ENCODE assay signal across 9 cellular contexts in the genomic region with DNA sequence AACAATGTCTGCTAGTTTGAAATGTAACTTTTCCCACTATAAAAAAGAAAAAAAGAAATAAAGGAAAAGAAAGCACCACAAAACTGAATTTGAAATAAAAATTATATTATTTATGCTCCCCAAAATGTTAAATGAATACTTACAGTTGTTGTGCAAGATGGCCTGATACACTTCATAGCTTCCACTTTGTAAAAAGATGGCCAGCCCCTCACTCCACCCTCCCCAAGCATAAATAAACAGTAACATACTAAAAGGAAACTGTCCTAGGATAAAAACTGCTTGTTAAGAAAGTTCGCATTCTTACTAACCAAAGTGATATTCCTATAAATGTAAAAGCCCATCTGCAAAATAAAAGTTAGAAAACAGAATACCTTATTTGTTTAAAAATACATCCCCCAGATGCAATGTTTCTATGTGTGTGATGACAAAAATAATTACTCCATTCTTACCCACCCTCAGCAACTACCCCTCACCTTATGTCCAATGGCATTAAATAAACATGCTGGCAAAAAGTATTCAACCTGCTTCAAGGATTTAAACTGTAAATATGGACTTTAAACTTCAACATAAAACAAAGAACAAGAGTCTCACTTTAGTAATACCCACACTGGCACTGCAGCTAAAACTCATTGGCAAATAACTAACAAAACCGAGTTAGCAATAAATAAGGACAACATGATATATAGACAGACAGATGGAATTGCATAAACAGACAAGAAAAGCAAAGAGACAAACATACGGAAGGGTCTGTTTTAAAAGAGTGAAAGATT. TPM values are rescaled to one million over a fixed set of nuclear protein-coding genes. Genes with fewer than 3 reads are reported as not detected.
DNase-seq lines count a peak whose midpoint lies in the region; ATAC-seq, FAIRE-seq and TF ChIP-seq lines count a peak whose summit lies in the region.
"Had no signal": no experiment of that assay in that cellular context is flagged by ENCODE, and none has a peak within 500 bp of the region (broad histone marks: within the 10 kb centered on the region; RNA-seq: fewer than 3 reads in every experiment).

No MANE protein-coding gene starts in this region.

- H3K4me1 ChIP-seq in A549, result peaks cover 9% of the 10 kb centered on the region; the same call in 2 of the 3 replicates

- peaks cover 14 to 16% of the 10 kb centered on the region in 2 donors for H3K4me1 Mint-ChIP-seq in natural killer cell treated with Interleukin-12 subunit alpha and Interleukin-12 subunit beta and Interleukin-15 and Interleukin-18, amount 100 ng/mL, for 72 hours (ENCODE audit: low read depth in 2 of 2)
- peaks cover 6% of the 10 kb centered on the region for H3K4me1 Mint-ChIP-seq in endothelial cell (ENCODE audit: unreplicated experiment)

- peak overlapping the region; percentile 80 for H3K4me2 ChIP-seq in A549

- TF ChIP-seq EP300 in A549 (IDR thresholded peaks at IDR 0.05), result no peak

- H3K27ac ChIP-seq in A549, result no peak overlapping the region; a peak in 1 of 6 replicates

- FAIRE-seq in A549 (lab: Jason Lieb, UNC) (no peak), colon (lab: Jason Lieb, UNC) (peak; percentile 61)

- H3K4me3 Mint-ChIP-seq in natural killer cell treated with Interleukin-12 subunit alpha and Interleukin-12 subunit beta and Interleukin-15 and Interleukin-18, amount 100 ng/mL, for 72 hours, result peak overlapping the region; percentile 79
- H3K4me3 Mint-ChIP-seq in endothelial cell (ENCODE audit: unreplicated experiment), result no peak overlapping the region

- peak overlapping the region; percentile 42 to 71 for H3K27ac Mint-ChIP-seq in natural killer cell treated with Interleukin-12 subunit alpha and Interleukin-12 subunit beta and Interleukin-15 and Interleukin-18, amount 100 ng/mL, for 72 hours
- H3K27ac Mint-ChIP-seq in endothelial cell (ENCODE audit: unreplicated experiment), result no peak overlapping the region

- TF ChIP-seq CTCF in A549 (IDR thresholded peaks at IDR 0.05) (no peak), endothelial cell (IDR thresholded peaks at IDR 0.05; ENCODE audit: unreplicated experiment) (no peak)

- no peak for DNase-seq in A549 (ENCODE audit: low read depth in 1 of 2, low spot score in 1 of 2)
- peak; percentile 38 for DNase-seq in HT-29 (ENCODE audit: low spot score)
- no peak for DNase-seq in natural killer cell treated with Interleukin-12 subunit alpha and Interleukin-12 subunit beta and Interleukin-15 and Interleukin-18, amount 100 ng/mL, for 72 hours (ENCODE audit: low spot score)
- no peak for DNase-seq in NCI-H774 (lab: John Stamatoyannopoulos, UW)
- no peak for DNase-seq in endothelial cell (ENCODE audit: low spot score)
- DNase-seq: left cardiac atrium had no signal

- H3K9me3 ChIP-seq in A549, result no peaks in the 10 kb centered on the region

- H3K4me3 ChIP-seq in A549, result peak overlapping the region; percentile 26; the same call in 1 of the 3 replicates

- no peak for TF ChIP-seq POLR2A in A549 (IDR thresholded peaks at IDR 0.05; ENCODE audit: low read length)

- peak; percentile 39 to 56; a peak in 5 of 6 replicates for ATAC-seq in A549
- no peak for ATAC-seq in natural killer cell treated with Interleukin-12 subunit alpha and Interleukin-12 subunit beta and Interleukin-15 and Interleukin-18, amount 100 ng/mL, for 72 hours
- ATAC-seq in HG02981 (IDR thresholded peaks at IDR 0.05; ENCODE audit: unreplicated experiment), result no peak
- ATAC-seq in GM21619 (IDR thresholded peaks at IDR 0.05; ENCODE audit: unreplicated experiment), result no peak

- POLR2A ChIA-PET in A549 (lab: Yijun Ruan, JAX), result no interaction called here

- no peak for TF ChIP-seq RAD21 in A549 (conservative IDR thresholded peaks at IDR 0.05 in 1 of 2, IDR thresholded peaks at IDR 0.05 in 1 of 2)

- CTCF ChIA-PET in A549 (lab: Yijun Ruan, JAX), result interaction anchor here (0.6 kb wide), 1 partner anchor 118 kb away, joined by 3 read pairs; no protein-coding TSS in a partner anchor

- H3K27me3 Mint-ChIP-seq in natural killer cell treated with Interleukin-12 subunit alpha and Interleukin-12 subunit beta and Interleukin-15 and Interleukin-18, amount 100 ng/mL, for 72 hours, result no peaks in the 10 kb centered on the region
- no peaks in the 10 kb centered on the region for H3K27me3 Mint-ChIP-seq in endothelial cell (ENCODE audit: unreplicated experiment)

- peaks cover 9% of the 10 kb centered on the region for H3K36me3 Mint-ChIP-seq in natural killer cell treated with Interleukin-12 subunit alpha and Interleukin-12 subunit beta and Interleukin-15 and Interleukin-18, amount 100 ng/mL, for 72 hours
- no peaks in the 10 kb centered on the region for H3K36me3 Mint-ChIP-seq in endothelial cell (ENCODE audit: low read depth, unreplicated experiment)

- no peaks in the 10 kb centered on the region for H3K9me3 Mint-ChIP-seq in natural killer cell treated with Interleukin-12 subunit alpha and Interleukin-12 subunit beta and Interleukin-15 and Interleukin-18, amount 100 ng/mL, for 72 hours
- H3K9me3 Mint-ChIP-seq in endothelial cell (ENCODE audit: unreplicated experiment), result no peaks in the 10 kb centered on the region

- WGBS in A549 (ENCODE audit: missing lambda C conversion rate), result 36% methylated on average over 3 of the region's 3 CpGs

TF ChIP-seq in A549, 52 proteins besides CTCF, POLR2A, EP300 and RAD21 (continues in another document):
- TF ChIP-seq FOSL2 (IDR thresholded peaks at IDR 0.05), result no peak
- TF ChIP-seq FOSL2 (CRISPR knock-in tag; IDR thresholded peaks at IDR 0.05), result no peak
- TF ChIP-seq, protein P1, sequence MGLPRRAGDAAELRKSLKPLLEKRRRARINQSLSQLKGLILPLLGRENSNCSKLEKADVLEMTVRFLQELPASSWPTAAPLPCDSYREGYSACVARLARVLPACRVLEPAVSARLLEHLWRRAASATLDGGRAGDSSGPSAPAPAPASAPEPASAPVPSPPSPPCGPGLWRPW (IDR thresholded peaks at IDR 0.05), result no peak
- TF ChIP-seq NR3C1 (IDR thresholded peaks at IDR 0.05), result no peak
- TF ChIP-seq, protein P2, sequence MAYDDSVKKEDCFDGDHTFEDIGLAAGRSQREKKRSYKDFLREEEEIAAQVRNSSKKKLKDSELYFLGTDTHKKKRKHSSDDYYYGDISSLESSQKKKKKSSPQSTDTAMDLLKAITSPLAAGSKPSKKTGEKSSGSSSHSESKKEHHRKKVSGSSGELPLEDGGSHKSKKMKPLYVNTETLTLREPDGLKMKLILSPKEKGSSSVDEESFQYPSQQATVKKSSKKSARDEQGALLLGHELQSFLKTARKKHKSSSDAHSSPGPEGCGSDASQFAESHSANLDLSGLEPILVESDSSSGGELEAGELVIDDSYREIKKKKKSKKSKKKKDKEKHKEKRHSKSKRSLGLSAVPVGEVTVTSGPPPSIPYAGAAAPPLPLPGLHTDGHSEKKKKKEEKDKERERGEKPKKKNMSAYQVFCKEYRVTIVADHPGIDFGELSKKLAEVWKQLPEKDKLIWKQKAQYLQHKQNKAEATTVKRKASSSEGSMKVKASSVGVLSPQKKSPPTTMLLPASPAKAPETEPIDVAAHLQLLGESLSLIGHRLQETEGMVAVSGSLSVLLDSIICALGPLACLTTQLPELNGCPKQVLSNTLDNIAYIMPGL (CRISPR knock-in tag; IDR thresholded peaks at IDR 0.05; ENCODE audit: borderline replicate concordance), result no peak
- TF ChIP-seq HEYL (CRISPR knock-in tag; IDR thresholded peaks at IDR 0.05), result no peak
- no peak for TF ChIP-seq RARB (CRISPR knock-in tag; IDR thresholded peaks at IDR 0.05)
- no peak for TF ChIP-seq TFCP2L1 (CRISPR knock-in tag; IDR thresholded peaks at IDR 0.05)
- TF ChIP-seq, protein P3, sequence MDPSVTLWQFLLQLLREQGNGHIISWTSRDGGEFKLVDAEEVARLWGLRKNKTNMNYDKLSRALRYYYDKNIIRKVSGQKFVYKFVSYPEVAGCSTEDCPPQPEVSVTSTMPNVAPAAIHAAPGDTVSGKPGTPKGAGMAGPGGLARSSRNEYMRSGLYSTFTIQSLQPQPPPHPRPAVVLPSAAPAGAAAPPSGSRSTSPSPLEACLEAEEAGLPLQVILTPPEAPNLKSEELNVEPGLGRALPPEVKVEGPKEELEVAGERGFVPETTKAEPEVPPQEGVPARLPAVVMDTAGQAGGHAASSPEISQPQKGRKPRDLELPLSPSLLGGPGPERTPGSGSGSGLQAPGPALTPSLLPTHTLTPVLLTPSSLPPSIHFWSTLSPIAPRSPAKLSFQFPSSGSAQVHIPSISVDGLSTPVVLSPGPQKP (IDR thresholded peaks at IDR 0.05; ENCODE audit: low read depth, low read length), result no peak
- no peak for TF ChIP-seq KDM1A (IDR thresholded peaks at IDR 0.05; ENCODE audit: low read depth)

RNA-seq across cellular contexts. Expression of a gene that starts 47.8 kb away (rescaled TPM):
- polyA plus RNA-seq in A549 (2011; rRNA removed), result 4.8 and 5.0 TPM in 2 replicates
- 1.4 and 1.9 TPM in 2 replicates for polyA plus RNA-seq in A549 (2012; cell fraction: cytosol; rRNA removed)
- polyA plus RNA-seq in A549 (2012; cell fraction: nucleus; rRNA removed), result 4.6 and 5.7 TPM in 2 replicates
- polyA plus RNA-seq in A549 (2017; fragmentation: RNase III; extraction: RNeasy Plus Mini Kit Qiagen cat#74134 plus additional on column Dnase treatment), result 0.47 to 0.85 TPM (median 0.54 TPM) in 3 replicates
- 112 and 114 TPM in 2 replicates for polyA minus RNA-seq in A549 (2011; rRNA and poly(A)+ RNA removed)
- total RNA-seq in HT-29 (2014; rRNA removed; shearing (Covaris generic)), result 7.9 and 11.0 TPM in 2 replicates
- 10 to 100 TPM in 1 of 2 donors, 1 to 10 TPM in 1; 8.7 to 14.2 TPM for total RNA-seq in natural killer cell treated with Interleukin-12 subunit alpha and Interleukin-12 subunit beta and Interleukin-15 and Interleukin-18, amount 100 ng/mL, for 72 hours
- total RNA-seq in endothelial cell (ENCODE audit: unreplicated experiment), result 4.2 TPM

Comparison
In these comparisons a context has a peak if more than half of its experiments do, and no peak if none do; other contexts are left out.
1. ATAC-seq: peak in A549 (2 of 2); none in natural killer cell treated with Interleukin-12 subunit alpha and Interleukin-12 subunit beta and Interleukin-15 and Interleukin-18, amount 100 ng/mL, for 72 hours (0 of 2), HG02981 (single experiment) and GM21619 (single experiment).